ENCODE assay signal across 8 cellular contexts in the genomic region with DNA sequence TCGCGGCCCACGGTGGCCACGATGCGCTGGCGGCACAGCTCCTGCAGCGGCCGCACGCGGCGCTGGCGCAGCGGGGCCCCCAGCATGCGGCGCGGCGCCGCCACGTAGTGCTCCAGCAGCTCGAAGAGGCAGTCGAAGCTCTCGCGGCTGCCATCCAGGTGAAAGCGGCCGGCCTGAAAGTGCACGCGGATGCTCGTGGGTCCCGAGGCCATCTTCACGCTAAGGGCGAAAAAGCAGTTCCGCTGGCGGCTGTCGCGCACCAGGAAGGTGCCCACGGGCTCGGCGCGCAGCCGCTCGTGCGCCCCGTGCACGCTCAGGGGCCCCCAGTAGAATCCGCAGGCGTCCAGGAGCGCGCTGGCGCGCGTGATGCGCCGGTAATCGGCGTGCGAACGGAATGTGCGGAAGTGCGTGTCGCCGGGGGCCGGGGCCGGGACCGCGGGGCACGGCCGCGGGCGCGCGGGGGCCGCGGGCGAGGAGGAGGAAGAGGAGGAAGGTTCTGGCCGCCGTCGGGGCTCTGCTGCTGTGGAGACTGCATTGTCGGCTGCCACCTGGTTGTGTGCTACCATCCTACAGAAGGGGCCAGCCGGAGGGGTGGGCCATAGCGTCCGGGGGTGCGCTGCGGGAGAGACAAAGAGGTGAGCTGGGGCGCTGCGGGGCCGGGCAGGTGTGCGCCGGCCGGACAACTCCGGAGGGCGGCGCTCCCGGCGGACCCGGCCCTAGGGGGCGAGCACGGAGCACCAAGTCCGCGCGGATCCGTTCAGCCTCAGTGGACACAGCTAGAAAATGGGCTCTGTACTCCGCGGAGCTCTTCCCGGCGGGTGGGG. TPM values are rescaled to one million over a fixed set of nuclear protein-coding genes. Genes with fewer than 3 reads are reported as not detected.
A peak's percentile ranks its signal among the peaks of the same experiment; 100 is the strongest.
DNase-seq lines count a peak whose midpoint lies in the region; ATAC-seq and TF ChIP-seq lines count a peak whose summit lies in the region.

No MANE protein-coding gene starts in this region.

- peak overlapping the region; percentile 90 for H3K4me2 ChIP-seq in mesenchymal stem cell (ENCODE audit: low read length, poor library complexity, severe bottlenecking)

- DNase-seq in AG09309 (ENCODE audit: low read depth) (no peak), mesenchymal stem cell (peak; percentile 65), DMS114 treated with DMSO at 0.1 percent for 48 hours (lab: John Stamatoyannopoulos, UW; ENCODE audit: unreplicated experiment) (no peak)
- DNase-seq in activated CD4-positive, CD25-positive, alpha-beta regulatory T cell treated with anti-CD3 and anti-CD28 coated beads, Interleukin-2, amount 50 U/mL, for 72 hours: peak; percentile 65

- H3K27me3 ChIP-seq in duodenal mucosa (ENCODE audit: control insufficient read depth in 1 of 2, insufficient read depth in 2 of 2, low read length in 2 of 2) (no peaks in the 10 kb centered on the region), mesenchymal stem cell (ENCODE audit: control insufficient read depth in 1 of 2, insufficient read depth in 1 of 2, low read length in 2 of 2) (peaks cover 0 to 4% of the 10 kb centered on the region in 2 experiments), subcutaneous abdominal adipose tissue (ENCODE audit: control insufficient read depth in 5 of 5, insufficient read depth in 4 of 5, low read length in 5 of 5) (no peaks in the 10 kb centered on the region)

- no peaks in the 10 kb centered on the region for H3K9me3 ChIP-seq in duodenal mucosa (ENCODE audit: control insufficient read depth in 1 of 2, low read length in 2 of 2)
- no peaks in the 10 kb centered on the region for H3K9me3 ChIP-seq in mesenchymal stem cell (ENCODE audit: control insufficient read depth, low read length)
- H3K9me3 ChIP-seq in subcutaneous abdominal adipose tissue (ENCODE audit: control insufficient read depth in 5 of 5, low read length in 5 of 5): no peaks in the 10 kb centered on the region

- H3K79me1 ChIP-seq in mesenchymal stem cell (replicated peaks; ENCODE audit: low read length, poor library complexity, severe bottlenecking): peaks cover 5% of the 10 kb centered on the region

- TF ChIP-seq EP300 in Ishikawa (IDR thresholded peaks at IDR 0.05; ENCODE audit: borderline replicate concordance): 0 out of 2 replicates have a peak, but pooled peaks have one; percentile 11

- H4K8ac ChIP-seq in mesenchymal stem cell (ENCODE audit: low read length): peak overlapping the region; percentile 83

- H3K27ac ChIP-seq in duodenal mucosa (ENCODE audit: low read depth, low read length): peak overlapping the region; percentile 82
- peak overlapping the region; percentile 57 for H3K27ac ChIP-seq in mesenchymal stem cell (ENCODE audit: low read length, poor library complexity, severe bottlenecking)
- H3K27ac ChIP-seq in subcutaneous abdominal adipose tissue (ENCODE audit: low read depth, low read length): peak overlapping the region; percentile 23

- H3K4me3 ChIP-seq in AG09309 (ENCODE audit: control insufficient read depth, low read depth, low read length): peak overlapping the region; percentile 63
- H3K4me3 ChIP-seq in duodenal mucosa (ENCODE audit: low read depth in 1 of 2, low read length in 2 of 2): peak overlapping the region; percentile 75 to 80
- H3K4me3 ChIP-seq in mesenchymal stem cell (ENCODE audit: insufficient read depth in 1 of 2, low read depth in 1 of 2, low read length in 2 of 2): peak overlapping the region; percentile 80 to 84
- peak overlapping the region in 4 of 5 donors; percentile 65 to 93 (median 80) for H3K4me3 ChIP-seq in subcutaneous abdominal adipose tissue (ENCODE audit: low read depth in 1 of 5, low read length in 5 of 5)

- peak overlapping the region; percentile 90 for H4K91ac ChIP-seq in mesenchymal stem cell (ENCODE audit: low read length)

- peak overlapping the region in 1 of 2 experiments; percentile 44 for H3K14ac ChIP-seq in mesenchymal stem cell (ENCODE audit: low read length in 2 of 2)

- WGBS in mesenchymal stem cell: under 1% methylated on average over 86 of the region's 105 CpGs

- peaks cover 27 to 30% of the 10 kb centered on the region in 2 donors for H3K4me1 ChIP-seq in duodenal mucosa (ENCODE audit: control insufficient read depth in 1 of 2, insufficient read depth in 2 of 2, low read length in 2 of 2)
- H3K4me1 ChIP-seq in mesenchymal stem cell (ENCODE audit: control insufficient read depth, insufficient read depth, low read depth, low read length): peaks cover 42% of the 10 kb centered on the region
- peaks cover 11 to 53% (median 39%) of the 10 kb centered on the region in 5 donors for H3K4me1 ChIP-seq in subcutaneous abdominal adipose tissue (ENCODE audit: control insufficient read depth in 5 of 5, insufficient read depth in 5 of 5, low read length in 5 of 5)

- H3K36me3 ChIP-seq in duodenal mucosa (ENCODE audit: control insufficient read depth in 1 of 2, insufficient read depth in 2 of 2, low read length in 2 of 2): no peaks in the 10 kb centered on the region
- H3K36me3 ChIP-seq in mesenchymal stem cell (ENCODE audit: control insufficient read depth in 1 of 2, insufficient read depth in 2 of 2, low read depth in 1 of 2, low read length in 2 of 2): peaks cover 0 to 24% of the 10 kb centered on the region in 2 experiments
- H3K36me3 ChIP-seq in subcutaneous abdominal adipose tissue (ENCODE audit: control insufficient read depth in 5 of 5, insufficient read depth in 5 of 5, low read length in 5 of 5): peaks cover 0 to 6% (median 0%) of the 10 kb centered on the region in 5 donors

- peak overlapping the region; percentile 63 for H2BK5ac ChIP-seq in mesenchymal stem cell (ENCODE audit: low read depth, low read length, poor library complexity, severe bottlenecking)

- no peak overlapping the region for H2BK120ac ChIP-seq in mesenchymal stem cell (ENCODE audit: low read depth, low read length)

- no peak overlapping the region for H2AK5ac ChIP-seq in mesenchymal stem cell (ENCODE audit: low read length, severe bottlenecking)

- no peak for TF ChIP-seq CTCF in AG09309 (IDR thresholded peaks at IDR 0.05; ENCODE audit: control insufficient read depth, insufficient read depth, low read depth, low read length, missing control alignments)

- peak; percentile 19 for ATAC-seq in GM18870 (IDR thresholded peaks at IDR 0.05; ENCODE audit: unreplicated experiment)

- H3K4ac ChIP-seq in mesenchymal stem cell (ENCODE audit: low read depth in 1 of 2, low read length in 2 of 2): peak overlapping the region; percentile 67 to 89

- H3K23ac ChIP-seq in mesenchymal stem cell (ENCODE audit: low read length in 2 of 2): peak overlapping the region in 1 of 2 experiments; percentile 99

- H3K9ac ChIP-seq in duodenal mucosa (ENCODE audit: low read depth in 1 of 2, low read length in 2 of 2) (peak overlapping the region; percentile 25 to 58), mesenchymal stem cell (ENCODE audit: low read length) (peak overlapping the region; percentile 84), subcutaneous abdominal adipose tissue (ENCODE audit: low read length in 5 of 5) (peak overlapping the region in 3 of 5 donors; percentile 37 to 64 (median 56))

- TF ChIP-seq RAD21 in Ishikawa (IDR thresholded peaks at IDR 0.05; ENCODE audit: low read depth): no peak

- H2BK12ac ChIP-seq in mesenchymal stem cell (ENCODE audit: low read length in 2 of 2): peak overlapping the region in 1 of 2 experiments; percentile 67

- peak overlapping the region; percentile 89 to 97 for H3K18ac ChIP-seq in mesenchymal stem cell (ENCODE audit: low read depth in 1 of 2, low read length in 2 of 2)

- peak overlapping the region; percentile 60 for H2BK15ac ChIP-seq in mesenchymal stem cell (ENCODE audit: low read depth, poor library complexity, severe bottlenecking)

- no peak overlapping the region for H2AFZ ChIP-seq in mesenchymal stem cell (ENCODE audit: low read depth, low read length)

TF ChIP-seq in Ishikawa, 13 proteins besides CTCF, POLR2A, EP300 and RAD21 (continues in another document):
- TF ChIP-seq EGR1 (IDR thresholded peaks at IDR 0.05): no peak
- TF ChIP-seq USF1 (IDR thresholded peaks at IDR 0.05): no peak
- TF ChIP-seq, protein P1, sequence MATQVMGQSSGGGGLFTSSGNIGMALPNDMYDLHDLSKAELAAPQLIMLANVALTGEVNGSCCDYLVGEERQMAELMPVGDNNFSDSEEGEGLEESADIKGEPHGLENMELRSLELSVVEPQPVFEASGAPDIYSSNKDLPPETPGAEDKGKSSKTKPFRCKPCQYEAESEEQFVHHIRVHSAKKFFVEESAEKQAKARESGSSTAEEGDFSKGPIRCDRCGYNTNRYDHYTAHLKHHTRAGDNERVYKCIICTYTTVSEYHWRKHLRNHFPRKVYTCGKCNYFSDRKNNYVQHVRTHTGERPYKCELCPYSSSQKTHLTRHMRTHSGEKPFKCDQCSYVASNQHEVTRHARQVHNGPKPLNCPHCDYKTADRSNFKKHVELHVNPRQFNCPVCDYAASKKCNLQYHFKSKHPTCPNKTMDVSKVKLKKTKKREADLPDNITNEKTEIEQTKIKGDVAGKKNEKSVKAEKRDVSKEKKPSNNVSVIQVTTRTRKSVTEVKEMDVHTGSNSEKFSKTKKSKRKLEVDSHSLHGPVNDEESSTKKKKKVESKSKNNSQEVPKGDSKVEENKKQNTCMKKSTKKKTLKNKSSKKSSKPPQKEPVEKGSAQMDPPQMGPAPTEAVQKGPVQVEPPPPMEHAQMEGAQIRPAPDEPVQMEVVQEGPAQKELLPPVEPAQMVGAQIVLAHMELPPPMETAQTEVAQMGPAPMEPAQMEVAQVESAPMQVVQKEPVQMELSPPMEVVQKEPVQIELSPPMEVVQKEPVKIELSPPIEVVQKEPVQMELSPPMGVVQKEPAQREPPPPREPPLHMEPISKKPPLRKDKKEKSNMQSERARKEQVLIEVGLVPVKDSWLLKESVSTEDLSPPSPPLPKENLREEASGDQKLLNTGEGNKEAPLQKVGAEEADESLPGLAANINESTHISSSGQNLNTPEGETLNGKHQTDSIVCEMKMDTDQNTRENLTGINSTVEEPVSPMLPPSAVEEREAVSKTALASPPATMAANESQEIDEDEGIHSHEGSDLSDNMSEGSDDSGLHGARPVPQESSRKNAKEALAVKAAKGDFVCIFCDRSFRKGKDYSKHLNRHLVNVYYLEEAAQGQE (IDR thresholded peaks at IDR 0.05; ENCODE audit: low read depth): no peak
- no peak for TF ChIP-seq YY1 (IDR thresholded peaks at IDR 0.05; ENCODE audit: low read depth)

RNA-seq across cellular contexts. Expression of gene SOCS1, which starts 0.9 kb away (rescaled TPM):
- 22.8 TPM for polyA plus RNA-seq in mesenchymal stem cell (2013, experiment 1 of 2)
- 21.9 TPM for polyA plus RNA-seq in mesenchymal stem cell (2013, experiment 2 of 2)

RNA-seq across cellular contexts. Expression of gene TNP2, which starts 14.0 kb away (rescaled TPM):
- not detected for polyA plus RNA-seq in mesenchymal stem cell (2013, experiment 1 of 2)
- not detected for polyA plus RNA-seq in mesenchymal stem cell (2013, experiment 2 of 2)

RNA-seq across cellular contexts. Expression of gene PRM3, which starts 18.3 kb away (rescaled TPM):
- polyA plus RNA-seq in mesenchymal stem cell (2013, experiment 1 of 2): not detected
- not detected for polyA plus RNA-seq in mesenchymal stem cell (2013, experiment 2 of 2)

RNA-seq across cellular contexts. Expression of gene PRM2, which starts 21.2 kb away (rescaled TPM):
- not detected for polyA plus RNA-seq in mesenchymal stem cell (2013, experiment 1 of 2)
- not detected for polyA plus RNA-seq in mesenchymal stem cell (2013, experiment 2 of 2)

RNA-seq across cellular contexts. Expression of gene PRM1, which starts 26.0 kb away (rescaled TPM):
- polyA plus RNA-seq in mesenchymal stem cell (2013, experiment 1 of 2): not detected
- not detected for polyA plus RNA-seq in mesenchymal stem cell (2013, experiment 2 of 2)

Comparison
In these comparisons a context has a peak if more than half of its experiments do, and no peak if none do; other contexts are left out.
1. DNase-seq: peak in activated CD4-positive, CD25-positive, alpha-beta regulatory T cell treated with anti-CD3 and anti-CD28 coated beads, Interleukin-2, amount 50 U/mL, for 72 hours (single experiment) and mesenchymal stem cell (single experiment); none in AG09309 (single experiment) and DMS114 treated with DMSO at 0.1 percent for 48 hours (single experiment).
2. H3K27ac ChIP-seq: peak in every context shown above with its lines; median percentile 82 in duodenal mucosa; 57 in mesenchymal stem cell; 23 in subcutaneous abdominal adipose tissue.
3. Peak in every context shown above with its lines, with median percentiles within 50 percentile points of each other: H3K4me3 ChIP-seq and H3K9ac ChIP-seq.